In genomic region chr7:129094501-129094900, GRCh38 we compare ENCODE assay signal across 25 cellular contexts. TPM values are rescaled to one million over a fixed set of nuclear protein-coding genes. Genes with fewer than 3 reads are reported as not detected.
DNase-seq lines count a peak whose midpoint lies in the region; ATAC-seq, FAIRE-seq and TF ChIP-seq lines count a peak whose summit lies in the region.
"Had no signal": no experiment of that assay in that cellular context is flagged by ENCODE, and none has a peak within 500 bp of the region (broad histone marks: within the 10 kb centered on the region; RNA-seq: fewer than 3 reads in every experiment).

No MANE protein-coding gene starts in this region.

- TF ChIP-seq RAD21 in K562 (CRISPR knock-in tag; conservative IDR thresholded peaks at IDR 0.05 in 1 of 2, IDR thresholded peaks at IDR 0.05 in 1 of 2) = no peak

- no peak for FAIRE-seq in K562 (lab: Jason Lieb, UNC)
- FAIRE-seq: A204.1 had no signal

- H4K20me1 ChIP-seq in BLaER1 = no peaks in the 10 kb centered on the region
- no peaks in the 10 kb centered on the region for H4K20me1 ChIP-seq in KMS-11 (ENCODE audit: insufficient read depth)
- no peaks in the 10 kb centered on the region for H4K20me1 ChIP-seq in OCI-LY1 (ENCODE audit: insufficient read depth, low read length)
- H4K20me1 ChIP-seq in K562 (replicated peaks; ENCODE audit: control insufficient read depth, insufficient read depth, low read length) = no peaks in the 10 kb centered on the region

- H3K9me3 ChIP-seq in BLaER1 (no peaks in the 10 kb centered on the region), OCI-LY1 (ENCODE audit: low read length) (no peaks in the 10 kb centered on the region), K562 (replicated peaks; ENCODE audit: control insufficient read depth, insufficient read depth, low read depth, low read length) (no peaks in the 10 kb centered on the region)
- H3K9me3 ChIP-seq: HAP-1, Peyer's patch had no signal

- POLR2A ChIA-PET in K562 (lab: Yijun Ruan, JAX) = interaction anchor here (0.6 kb wide), 1 partner anchor 180 kb away, joined by 3 read pairs; no protein-coding TSS in a partner anchor

- no peaks in the 10 kb centered on the region for H3K9me2 ChIP-seq in OCI-LY1 (ENCODE audit: low read depth, low read length)

- 5% methylated on average over 5 of the region's 5 CpGs for WGBS in K562 (ENCODE audit: insufficient coverage, low coverage, missing lambda C conversion rate)
- 64 to 68% methylated on average over 5 of the region's 5 CpGs for WGBS in lower leg skin, 2 donors

- no peak overlapping the region for H3K4me3 ChIP-seq in BLaER1
- H3K4me3 ChIP-seq in KMS-11 (IDR thresholded peaks at IDR 0.05; ENCODE audit: insufficient read depth, low read depth, low read length) = no peak overlapping the region
- H3K4me3 ChIP-seq in OCI-LY1 (ENCODE audit: low read depth, low read length, poor library complexity, severe bottlenecking) = no peak overlapping the region
- no peak overlapping the region for H3K4me3 ChIP-seq in K562
- H3K4me3 ChIP-seq in lower leg skin (ENCODE audit: low read depth, poor library complexity, severe bottlenecking) = no peak overlapping the region
- H3K4me3 ChIP-seq: HAP-1, Peyer's patch had no signal

- CTCF ChIA-PET in K562 (lab: Yijun Ruan, JAX; ENCODE audit: low intra/inter-chr PET ratio) = no interaction called here

- H3K4me2 ChIP-seq in BLaER1 (peak overlapping the region; percentile 57), KMS-11 (no peak overlapping the region), OCI-LY1 (ENCODE audit: low read length) (no peak overlapping the region), K562 (ENCODE audit: insufficient read depth, low read length) (no peak overlapping the region)

- TF ChIP-seq EP300 in K562 (IDR thresholded peaks at IDR 0.05; ENCODE audit: low read length) = no peak

- in situ Hi-C loops in K562 (cut with MboI) = no loop called here

- H3K36me3 ChIP-seq in BLaER1 (no peaks in the 10 kb centered on the region), KMS-11 (ENCODE audit: insufficient read depth) (no peaks in the 10 kb centered on the region), OCI-LY1 (ENCODE audit: insufficient read depth, low read length) (no peaks in the 10 kb centered on the region), K562 (ENCODE audit: control insufficient read depth, insufficient read depth, low read length) (no peaks in the 10 kb centered on the region)
- H3K36me3 ChIP-seq: HAP-1, Peyer's patch had no signal

- 0 out of 2 replicates have a peak overlapping the region, but pooled peaks have one; percentile 31 for H2AFZ ChIP-seq in KMS-11 (ENCODE audit: low read depth)
- no peak overlapping the region for H2AFZ ChIP-seq in OCI-LY1 (ENCODE audit: low read length)
- no peak overlapping the region for H2AFZ ChIP-seq in K562 (ENCODE audit: low read depth, low read length)

- H3F3A ChIP-seq in OCI-LY1 (ENCODE audit: insufficient read depth, low read length) = no peaks in the 10 kb centered on the region

- H3K27me3 ChIP-seq in BLaER1 (no peaks in the 10 kb centered on the region), KMS-11 (ENCODE audit: insufficient read depth, low read depth) (no peaks in the 10 kb centered on the region), OCI-LY1 (ENCODE audit: insufficient read depth, low read length) (no peaks in the 10 kb centered on the region), K562 (ENCODE audit: control insufficient read depth in 2 of 2, insufficient read depth in 2 of 2, low read length in 2 of 2) (peaks cover 20 to 24% of the 10 kb centered on the region in 2 experiments; a peak in 4 of 5 replicates)
- H3K27me3 ChIP-seq: Peyer's patch had no signal

- ATAC-seq in K562 = no peak

- H3K27ac ChIP-seq in BLaER1 (peak overlapping the region; percentile 23; the same call in 1 of the 2 replicates), KMS-11 (no peak overlapping the region), OCI-LY1 (ENCODE audit: low read depth, low read length, poor library complexity, severe bottlenecking) (peak overlapping the region; percentile 50), K562 (ENCODE audit: extremely low read depth, low read depth, low read length) (no peak overlapping the region)
- H3K27ac ChIP-seq: C4-2B had no signal

- no peak overlapping the region for H3K9ac ChIP-seq in BLaER1
- H3K9ac ChIP-seq in KMS-11 = no peak overlapping the region
- no peak overlapping the region for H3K9ac ChIP-seq in OCI-LY1 (ENCODE audit: low read length)
- no peak overlapping the region for H3K9ac ChIP-seq in K562 (ENCODE audit: insufficient read depth in 1 of 2, low read depth in 2 of 2, low read length in 2 of 2)

- no TSS peak for BruUV-seq in K562 (replicated peaks; lab: Mats Ljungman, UMichigan)

- no peaks in the 10 kb centered on the region for H3K9me1 ChIP-seq in K562 (ENCODE audit: control insufficient read depth, insufficient read depth, low read length)

- H3K4me1 ChIP-seq in BLaER1 (peaks cover 47% of the 10 kb centered on the region), KMS-11 (ENCODE audit: low read depth, poor library complexity, severe bottlenecking) (peaks cover 38% of the 10 kb centered on the region), OCI-LY1 (ENCODE audit: insufficient read depth, low read length, severe bottlenecking) (peaks cover 41% of the 10 kb centered on the region), K562 (replicated peaks in 1 of 2; ENCODE audit: control insufficient read depth in 2 of 2, insufficient read depth in 2 of 2, low read length in 2 of 2) (peaks cover 0 to 2% of the 10 kb centered on the region in 2 experiments; a peak in 2 of 5 replicates)
- H3K4me1 ChIP-seq: HAP-1 had no signal

- no peak for TF ChIP-seq POLR2A in K562 (conservative IDR thresholded peaks at IDR 0.05)
- TF ChIP-seq POLR2A in lower leg skin (IDR thresholded peaks at IDR 0.05) = no peak

- no peak for DNase-seq in K562 (ENCODE audit: extremely low read depth in 1 of 4, low spot score in 3 of 4)
- no peak for DNase-seq in stimulated activated CD4-positive, alpha-beta T cell treated with anti-CD3 and anti-CD28 coated beads, Interleukin-15, amount 100 ng/mL, for 24 hours
- DNase-seq in NCI-H1105 treated with DMSO at 0.1 percent for 48 hours (lab: John Stamatoyannopoulos, UW) = no peak
- no peak for DNase-seq in lower leg skin (ENCODE audit: low spot score in 2 of 2)
- no peak for DNase-seq in COR-L47 (lab: John Stamatoyannopoulos, UW)
- DNase-seq: Calu3, DMS79 treated with DMSO at 0.1 percent for 48 hours, GOT3, HFFc6, IMR-90, NCI-H1092 treated with DMSO at 0.1 percent for 48 hours, NCI-H1436 treated with DMSO at 0.1 percent for 48 hours, NCI-H187 treated with DMSO at 0.1 percent for 48 hours, NCI-H2171 treated with DMSO at 0.1 percent for 48 hours, NCI-H446, NCI-H526, OCI-M1, SHP77 treated with DMSO at 0.1 percent for 48 hours had no signal

- H3K79me2 ChIP-seq in KMS-11 (ENCODE audit: insufficient read depth, low read depth) (no peaks in the 10 kb centered on the region), OCI-LY1 (ENCODE audit: insufficient read depth, low read length) (no peaks in the 10 kb centered on the region), K562 (ENCODE audit: control insufficient read depth, insufficient read depth, low read length) (no peaks in the 10 kb centered on the region)

- TF ChIP-seq CTCF in KMS-11 (conservative IDR thresholded peaks at IDR 0.05; ENCODE audit: low read depth, low read length) (no peak), OCI-LY1 (IDR thresholded peaks at IDR 0.05; ENCODE audit: low read length) (no peak), K562 (IDR thresholded peaks at IDR 0.05 in 2 of 3, conservative IDR thresholded peaks at IDR 0.05 in 1 of 3; ENCODE audit: insufficient read depth in 2 of 3, low read depth in 1 of 3, low read length in 3 of 3) (no peak), lower leg skin (IDR thresholded peaks at IDR 0.05) (no peak)

- intact Hi-C loops in K562 (cut with micrococcal nuclease) = loop anchor here (5.0 kb wide), 3 partner anchors 82 to 118 kb away; no protein-coding TSS in a partner anchor
- intact Hi-C loops in lower leg skin (cut with DNase I; ENCODE audit: low total_unique reads) = loop anchor here (10.0 kb wide), 1 partner anchor 180 kb away; the partner anchor contains the start of gene KCP

RNA-seq across cellular contexts. Expression of gene TNPO3, which starts 39.6 kb away (rescaled TPM):
- total RNA-seq in K562 (2011; cell fraction: chromatin; rRNA removed; ENCODE audit: low replicate concordance) = 125 and 155 TPM in 2 replicates
- total RNA-seq in K562 (2011; cell fraction: nucleolus; rRNA removed) = 66.7 and 71.2 TPM in 2 replicates
- total RNA-seq in K562 (2011; cell fraction: nucleoplasm; rRNA removed) = 79.6 and 84.8 TPM in 2 replicates
- total RNA-seq in K562 (2014; rRNA removed) (97.4 and 108 TPM in 2 replicates), K562 (2014; rRNA removed; fragmentation: Illumina TruSeq; extraction: Trizol) (110 and 113 TPM in 2 replicates), K562 (2015; rRNA removed; fragmentation: Illumina TruSeq; extraction: Trizol) (112 and 120 TPM in 2 replicates), K562 (2021) (111 and 118 TPM in 2 replicates), lower leg skin (10 to 100 TPM; 26.7 to 36.7 (median 31.0) TPM)
- polyA plus RNA-seq in K562 (2011; rRNA removed) (92.3 and 125 TPM in 2 replicates), K562 (2014; fragmentation: Illumina TruSeq; extraction: Trizol) (123 and 124 TPM in 2 replicates), K562 (2014; fragmentation: Nextera tagmentation; extraction: Ambion mirVana) (10 to 100 TPM; 35.8 to 46.0 TPM), K562 (2014; rRNA removed) (87.2 and 93.9 TPM in 2 replicates)
- 91.4 and 102 TPM in 2 replicates for polyA plus RNA-seq in K562 (2011; cell fraction: cytosol; rRNA removed)
- polyA plus RNA-seq in K562 (2011; cell fraction: nucleus; rRNA removed) = 131 and 151 TPM in 2 replicates
- 89.9 and 94.1 TPM in 2 replicates for polyA plus RNA-seq in K562 (2012)
- 177 and 236 TPM in 2 replicates for polyA minus RNA-seq in K562 (2011; rRNA and poly(A)+ RNA removed)
- 67.4 and 93.8 TPM in 2 replicates for polyA minus RNA-seq in K562 (2011; cell fraction: cytosol; rRNA and poly(A)+ RNA removed)
- 61.0 and 114 TPM in 2 replicates for polyA minus RNA-seq in K562 (2011; cell fraction: nucleus; rRNA and poly(A)+ RNA removed)

RNA-seq across cellular contexts. Expression of gene TSPAN33, which starts 50.0 kb away (rescaled TPM):
- 1.5 and 3.2 TPM in 2 replicates for total RNA-seq in K562 (2011; cell fraction: chromatin; rRNA removed; ENCODE audit: low replicate concordance)
- total RNA-seq in K562 (2011; cell fraction: nucleolus; rRNA removed) = 1.3 and 3.2 TPM in 2 replicates
- 2.9 and 3.9 TPM in 2 replicates for total RNA-seq in K562 (2011; cell fraction: nucleoplasm; rRNA removed)
- total RNA-seq in K562 (2014; rRNA removed) (0.20 and 0.23 TPM in 2 replicates), K562 (2014; rRNA removed; fragmentation: Illumina TruSeq; extraction: Trizol) (0.19 and 0.25 TPM in 2 replicates), K562 (2015; rRNA removed; fragmentation: Illumina TruSeq; extraction: Trizol) (not detected in 2 replicates), K562 (2021) (0.27 and 0.76 TPM in 2 replicates), lower leg skin (10 to 100 TPM in 2 of 4 donors, 1 to 10 TPM in 2; 7.4 to 13.4 (median 9.9) TPM)
- polyA plus RNA-seq in K562 (2011; rRNA removed) (1.2 and 1.5 TPM in 2 replicates), K562 (2014; fragmentation: Illumina TruSeq; extraction: Trizol) (0.21 and 0.42 TPM in 2 replicates), K562 (2014; fragmentation: Nextera tagmentation; extraction: Ambion mirVana) (under 1 TPM in 1 of 2 experiments, not detected in 1; 0.03 TPM), K562 (2014; rRNA removed) (0.19 TPM in 1 of 2 replicates, not detected in the other)
- polyA plus RNA-seq in K562 (2011; cell fraction: cytosol; rRNA removed) = 1.6 and 1.7 TPM in 2 replicates
- 1.3 and 1.6 TPM in 2 replicates for polyA plus RNA-seq in K562 (2011; cell fraction: nucleus; rRNA removed)
- 0.16 and 0.30 TPM in 2 replicates for polyA plus RNA-seq in K562 (2012)
- 1.1 and 1.6 TPM in 2 replicates for polyA minus RNA-seq in K562 (2011; rRNA and poly(A)+ RNA removed)
- polyA minus RNA-seq in K562 (2011; cell fraction: cytosol; rRNA and poly(A)+ RNA removed) = 1.2 and 1.3 TPM in 2 replicates
- polyA minus RNA-seq in K562 (2011; cell fraction: nucleus; rRNA and poly(A)+ RNA removed) = 0.54 and 1.2 TPM in 2 replicates

Comparison
In these comparisons a context has a peak if more than half of its experiments do, and no peak if none do; other contexts are left out.
1. H3K27ac ChIP-seq: peak in BLaER1 (single experiment) and OCI-LY1 (single experiment); none in KMS-11 (single experiment) and K562 (single experiment).